ENCODE assay signal across 8 cellular contexts in the genomic region with DNA sequence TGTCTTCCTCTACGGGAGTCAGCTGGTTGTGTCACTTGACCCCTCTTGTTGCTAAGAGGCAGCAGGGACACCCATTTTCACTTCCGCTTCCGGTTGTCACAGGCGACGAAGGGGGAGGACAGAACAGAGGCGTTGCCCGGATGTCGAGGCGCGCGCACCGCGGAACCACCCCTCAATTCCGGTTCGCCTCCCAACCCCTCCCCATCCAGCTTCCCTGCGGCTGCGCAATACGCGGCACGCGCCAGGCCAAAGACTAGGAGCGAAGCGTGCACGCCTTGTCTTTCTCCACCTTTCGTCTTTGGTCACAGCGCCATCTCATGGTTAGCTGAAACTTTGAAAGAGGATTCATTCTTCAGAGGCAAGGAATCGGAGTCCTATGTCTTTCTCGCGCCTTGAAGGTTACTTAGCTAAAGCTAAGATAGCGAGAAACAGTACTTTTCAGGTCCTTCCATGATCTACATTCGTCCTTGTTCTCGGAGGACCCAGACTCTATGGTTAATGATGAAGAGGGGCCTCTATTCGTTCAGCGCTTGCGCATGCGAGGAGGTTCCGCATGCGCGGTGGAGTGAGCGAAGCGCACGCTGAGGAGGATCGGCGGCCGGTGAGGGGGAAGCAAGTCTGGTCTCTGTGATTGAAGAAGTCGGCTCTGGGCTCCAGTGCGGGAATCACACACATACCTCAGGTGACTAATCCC. TPM values are rescaled to one million over a fixed set of nuclear protein-coding genes. Genes with fewer than 3 reads are reported as not detected.
DNase-seq lines count a peak whose midpoint lies in the region; ATAC-seq, FAIRE-seq and TF ChIP-seq lines count a peak whose summit lies in the region.

A gene (minus strand): TSS at position 30 of the 694 bp plus-strand sequence. CDS start 106 bp downstream, outside the sequence.
A gene (plus strand): TSS at position 554 of the 694 bp plus-strand sequence. CDS start 4,440 bp downstream, outside the sequence.

- H3K4me1 ChIP-seq in mammary epithelial cell (ENCODE audit: insufficient read depth, low read length) (peaks cover 27% of the 10 kb centered on the region), iPS-20b (ENCODE audit: insufficient read depth, low read length) (peaks cover 5% of the 10 kb centered on the region), small intestine (ENCODE audit: control insufficient read depth in 2 of 2, insufficient read depth in 1 of 2, low read depth in 1 of 2, low read length in 1 of 2) (peaks cover 2 to 8% of the 10 kb centered on the region in 2 donors)

- H3K27me3 ChIP-seq in mammary epithelial cell (ENCODE audit: insufficient read depth, low read length) (no peaks in the 10 kb centered on the region), iPS-20b (ENCODE audit: insufficient read depth, low read length) (no peaks in the 10 kb centered on the region), small intestine (ENCODE audit: control insufficient read depth in 2 of 2, insufficient read depth in 2 of 2, low read length in 2 of 2) (no peaks in the 10 kb centered on the region)

- peak within 1 kb of the TSS; percentile 95 for H2AFZ ChIP-seq in mammary epithelial cell (ENCODE audit: low read depth, low read length)

- TF ChIP-seq CTCF in VCaP (conservative IDR thresholded peaks at IDR 0.05) (peak; percentile 91), mammary epithelial cell (conservative IDR thresholded peaks at IDR 0.05 in 1 of 2, IDR thresholded peaks at IDR 0.05 in 1 of 2; ENCODE audit: extremely low read depth in 1 of 2, insufficient read depth in 1 of 2, low read depth in 1 of 2, low read length in 2 of 2) (peak; percentile 97 to 99)

- intact Hi-C loops in mammary epithelial cell (cut with micrococcal nuclease) = loop anchor here (1.0 to 10.0 kb wide), 5 partner anchors 16 to 855 kb away; a partner anchor contains a TSS

- CTCF ChIA-PET in mammary epithelial cell (lab: Charles Lee; ENCODE audit: low non-redundant PET) = interaction anchor here (0.5 to 1.1 kb wide), 12 partner anchors 9 to 1433 kb away, joined by 3 to 7 read pairs (median 3); a partner anchor contains a TSS

- peak within 1 kb of the TSS; percentile 98 for H3K9ac ChIP-seq in mammary epithelial cell (ENCODE audit: insufficient read depth, low read length)
- H3K9ac ChIP-seq in iPS-20b (ENCODE audit: low read depth, low read length) = peak within 1 kb of the TSS; percentile 91

- FAIRE-seq in small intestine (lab: Jason Lieb, UNC) = no peak

- ATAC-seq in GM18867 (IDR thresholded peaks at IDR 0.05; ENCODE audit: unreplicated experiment) (peak; percentile 88), HG03108 (IDR thresholded peaks at IDR 0.05; ENCODE audit: unreplicated experiment) (peak; percentile 92)

- peak within 1 kb of the TSS; percentile 82 for H3K4me2 ChIP-seq in mammary epithelial cell (ENCODE audit: insufficient read depth, low read depth, low read length)

- H3K27ac ChIP-seq in VCaP (peak within 1 kb of the TSS; percentile 97), mammary epithelial cell (ENCODE audit: insufficient read depth, low read depth, low read length) (peak within 1 kb of the TSS; percentile 97), iPS-20b (ENCODE audit: low read length) (peak within 1 kb of the TSS; percentile 69), small intestine (ENCODE audit: low read depth in 1 of 2, low read length in 1 of 2) (peak within 1 kb of the TSS; percentile 66 to 84)

- H3K9me3 ChIP-seq in mammary epithelial cell (replicated peaks; ENCODE audit: insufficient read depth, low read length) (no peaks in the 10 kb centered on the region), iPS-20b (ENCODE audit: insufficient read depth, low read depth, low read length) (no peaks in the 10 kb centered on the region), small intestine (ENCODE audit: control insufficient read depth, low read depth) (no peaks in the 10 kb centered on the region)

- in situ Hi-C loops in ACHN (cut with HindIII; ENCODE audit: low pct_ligation_motif_present, low pct_unique_long_range_greater_than_20kb, low sequenced_read_pairs) (no loop called here), mammary epithelial cell (cut with MboI; ENCODE audit: low sequenced_read_pairs in 2 of 2) (no loop called here)

- H4K20me1 ChIP-seq in mammary epithelial cell (ENCODE audit: insufficient read depth, low read length) = peaks cover 2% of the 10 kb centered on the region

- DNase-seq in ACHN (peak; percentile 97), NCI-H2196 (lab: John Stamatoyannopoulos, UW; ENCODE audit: unreplicated experiment) (peak; percentile 99), mammary epithelial cell (peak; percentile 99), small intestine (peak; percentile 100)

- BruUV-seq in mammary epithelial cell (replicated peaks; lab: Mats Ljungman, UMichigan) = no TSS peak

- dilution Hi-C loops in mammary epithelial cell (cut with HindIII; ENCODE audit: low sequenced_read_pairs) = no loop called here

- H3K79me2 ChIP-seq in mammary epithelial cell (ENCODE audit: insufficient read depth, low read length) = peaks cover 94% of the 10 kb centered on the region

- H3K4me3 ChIP-seq in mammary epithelial cell (replicated peaks in 1 of 3; ENCODE audit: insufficient read depth in 1 of 3, low read depth in 2 of 3, low read length in 3 of 3) (peak within 1 kb of the TSS; percentile 82 to 90 (median 88)), iPS-20b (ENCODE audit: low read length) (peak within 1 kb of the TSS; percentile 94), small intestine (ENCODE audit: low read depth in 1 of 2, low read length in 2 of 2) (peak within 1 kb of the TSS; percentile 71 to 79)

- WGBS in mammary epithelial cell (ENCODE audit: low coverage, missing lambda C conversion rate) = 3% methylated on average over 23 of the region's 47 CpGs
- WGBS in small intestine, 3 donors = 0 to 1% (median 0%) methylated on average over 47 of the region's 47 CpGs

- H3K36me3 ChIP-seq in mammary epithelial cell (ENCODE audit: insufficient read depth, low read length) = peaks cover 6% of the 10 kb centered on the region
- H3K36me3 ChIP-seq in iPS-20b (ENCODE audit: insufficient read depth, low read depth, low read length) = peaks cover 24% of the 10 kb centered on the region
- H3K36me3 ChIP-seq in small intestine (ENCODE audit: control insufficient read depth in 2 of 2, insufficient read depth in 2 of 2, low read length in 2 of 2) = peaks cover 0 to 2% of the 10 kb centered on the region in 2 donors

RNA-seq across cellular contexts. Expression of the first gene that starts in this region (rescaled TPM):
- 100 to 1,000 TPM in 1 of 2 donors, 10 to 100 TPM in 1; 87.1 to 124 TPM for total RNA-seq in mammary epithelial cell
- polyA plus RNA-seq in mammary epithelial cell (46.9 TPM), small intestine (10 to 100 TPM; 43.1 to 84.3 (median 55.1) TPM)
- polyA minus RNA-seq in mammary epithelial cell = 34.1 TPM

RNA-seq across cellular contexts. Expression of the second gene that starts in this region (rescaled TPM):
- total RNA-seq in mammary epithelial cell = 100 to 1,000 TPM; 120 to 198 TPM
- polyA plus RNA-seq in mammary epithelial cell (156 TPM), small intestine (100 to 1,000 TPM in 1 of 3 donors, 10 to 100 TPM in 2; 43.6 to 116 (median 59.7) TPM)
- polyA minus RNA-seq in mammary epithelial cell = 264 TPM

Comparison
In these comparisons a context has a peak if more than half of its experiments do, and no peak if none do; other contexts are left out.
1. Peak in every context shown above with its lines: DNase-seq, ATAC-seq, H3K4me3 ChIP-seq and H3K27ac ChIP-seq.